In the genomic region with DNA sequence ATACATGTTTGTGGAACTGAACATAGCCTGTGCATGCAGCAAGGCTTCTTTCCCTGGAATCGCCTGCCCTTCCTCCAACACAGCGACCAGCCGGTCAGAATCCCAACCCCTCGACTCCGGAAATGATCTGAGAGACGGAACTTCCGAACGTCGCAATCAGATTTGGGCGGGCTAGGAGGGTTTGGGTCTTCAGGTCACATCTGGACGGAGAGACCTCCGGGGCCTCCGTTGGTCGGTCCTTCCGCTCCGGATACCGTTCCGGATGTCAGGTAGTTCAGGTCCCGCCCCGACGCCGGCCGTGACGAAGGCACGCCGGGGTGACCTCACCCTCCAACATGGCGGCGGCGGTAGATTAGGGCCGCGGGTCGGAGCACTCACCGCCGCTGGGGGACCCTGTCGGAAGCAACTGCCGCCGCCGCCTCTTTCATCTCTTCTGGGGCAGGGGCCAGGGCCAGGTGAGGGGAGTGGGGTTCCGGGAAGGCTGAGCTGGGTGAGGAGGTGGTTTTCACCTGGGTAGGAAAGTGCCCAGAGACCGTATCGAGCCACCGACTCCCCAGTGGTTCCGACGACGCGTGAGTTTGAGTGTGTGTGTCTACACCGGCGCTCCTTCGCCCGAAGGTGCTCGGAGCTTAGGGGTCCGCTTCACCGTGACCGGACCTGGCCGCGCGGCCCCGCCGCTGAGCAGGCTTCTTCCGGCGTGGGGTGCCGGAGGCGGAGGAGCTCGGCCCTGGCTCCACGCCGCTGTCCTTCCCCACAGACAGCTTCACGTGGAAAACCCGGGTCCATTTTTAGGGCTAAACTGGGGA, we compare ENCODE assay signal across 8 cellular contexts. TPM values are rescaled to one million over a fixed set of nuclear protein-coding genes. Genes with fewer than 3 reads are reported as not detected.
DNase-seq lines count a peak whose midpoint lies in the region; ATAC-seq and TF ChIP-seq lines count a peak whose summit lies in the region.

A gene with protein sequence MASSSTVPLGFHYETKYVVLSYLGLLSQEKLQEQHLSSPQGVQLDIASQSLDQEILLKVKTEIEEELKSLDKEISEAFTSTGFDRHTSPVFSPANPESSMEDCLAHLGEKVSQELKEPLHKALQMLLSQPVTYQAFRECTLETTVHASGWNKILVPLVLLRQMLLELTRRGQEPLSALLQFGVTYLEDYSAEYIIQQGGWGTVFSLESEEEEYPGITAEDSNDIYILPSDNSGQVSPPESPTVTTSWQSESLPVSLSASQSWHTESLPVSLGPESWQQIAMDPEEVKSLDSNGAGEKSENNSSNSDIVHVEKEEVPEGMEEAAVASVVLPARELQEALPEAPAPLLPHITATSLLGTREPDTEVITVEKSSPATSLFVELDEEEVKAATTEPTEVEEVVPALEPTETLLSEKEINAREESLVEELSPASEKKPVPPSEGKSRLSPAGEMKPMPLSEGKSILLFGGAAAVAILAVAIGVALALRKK (plus strand): TSS at position 326 of the 806 bp plus-strand sequence. CDS start 16,955 bp downstream, outside the sequence.

- H3K9ac ChIP-seq in SK-N-MC (ENCODE audit: insufficient read length) = peak within 1 kb of the TSS; percentile 92

- TF ChIP-seq CTCF in gastroesophageal sphincter (IDR thresholded peaks at IDR 0.05) (peak in 3 of 4 experiments; percentile 6 to 37 (median 19)), neutrophil (IDR thresholded peaks at IDR 0.05) (no peak), subcutaneous adipose tissue (IDR thresholded peaks at IDR 0.05; ENCODE audit: low read depth) (no peak)

- H3K36me3 Mint-ChIP-seq in activated naive CD4-positive, alpha-beta T cell treated with anti-CD3 and anti-CD28 coated beads, Interleukin-2, amount 10 ng/mL, durations not matched to agents 7 days and 5 days = peaks cover 13% of the 10 kb centered on the region

- H3K27me3 Mint-ChIP-seq in activated naive CD4-positive, alpha-beta T cell treated with anti-CD3 and anti-CD28 coated beads, Interleukin-2, amount 10 ng/mL, durations not matched to agents 7 days and 5 days = no peaks in the 10 kb centered on the region

- peaks cover 0 to 32% (median 8%) of the 10 kb centered on the region in 3 donors for H3K4me1 ChIP-seq in gastroesophageal sphincter
- peaks cover 43 to 45% of the 10 kb centered on the region in 2 experiments for H3K4me1 ChIP-seq in neutrophil (ENCODE audit: control insufficient read depth in 1 of 2, insufficient read depth in 1 of 2, low read depth in 1 of 2, low read length in 1 of 2)

- no CpG with 5 or more reads among the region's 68 CpGs for WGBS in gastroesophageal sphincter (ENCODE audit: low coverage in 1 of 2), 2 donors

- TF ChIP-seq EP300 in gastroesophageal sphincter (IDR thresholded peaks at IDR 0.05) = no peak

- peak within 1 kb of the TSS; percentile 91 for H3K4me3 ChIP-seq in SK-N-MC
- H3K4me3 ChIP-seq in gastroesophageal sphincter = peak within 1 kb of the TSS; percentile 74 to 88
- H3K4me3 ChIP-seq in neutrophil (ENCODE audit: low read depth in 1 of 2, low read length in 1 of 2) = peak within 1 kb of the TSS; percentile 71 to 87

- peaks cover 5% of the 10 kb centered on the region; the same call in 1 of the 2 replicates for H3K36me3 ChIP-seq in SK-N-MC (ENCODE audit: insufficient read depth, low read length)
- H3K36me3 ChIP-seq in gastroesophageal sphincter = no peaks in the 10 kb centered on the region
- H3K36me3 ChIP-seq in neutrophil = no peaks in the 10 kb centered on the region

- H3K27ac Mint-ChIP-seq in activated naive CD4-positive, alpha-beta T cell treated with anti-CD3 and anti-CD28 coated beads, Interleukin-2, amount 10 ng/mL, durations not matched to agents 7 days and 5 days = peak within 1 kb of the TSS; percentile 97

- H3K4me1 Mint-ChIP-seq in activated naive CD4-positive, alpha-beta T cell treated with anti-CD3 and anti-CD28 coated beads, Interleukin-2, amount 10 ng/mL, durations not matched to agents 7 days and 5 days = peaks cover 31% of the 10 kb centered on the region

- ATAC-seq in gastroesophageal sphincter = peak; percentile 98

- peak; percentile 93 for TF ChIP-seq POLR2A in gastroesophageal sphincter (IDR thresholded peaks at IDR 0.05)

- DNase-seq in GM04503 (ENCODE audit: low read depth) (peak; percentile 44), HEK293T (ENCODE audit: extremely low spot score) (peak; percentile 95), NAMALWA (ENCODE audit: low spot score) (peak; percentile 96), SK-N-MC (ENCODE audit: low read depth, low spot score) (no peak)
- DNase-seq in activated naive CD4-positive, alpha-beta T cell treated with anti-CD3 and anti-CD28 coated beads, Interleukin-2, amount 10 ng/mL, durations not matched to agents 7 days and 5 days = peak; percentile 95

- no peaks in the 10 kb centered on the region for H3K9me3 Mint-ChIP-seq in activated naive CD4-positive, alpha-beta T cell treated with anti-CD3 and anti-CD28 coated beads, Interleukin-2, amount 10 ng/mL, durations not matched to agents 7 days and 5 days

- H3K27me3 ChIP-seq in gastroesophageal sphincter = no peaks in the 10 kb centered on the region
- no peaks in the 10 kb centered on the region for H3K27me3 ChIP-seq in neutrophil

- peak within 1 kb of the TSS; percentile 92 for H3K4me3 Mint-ChIP-seq in activated naive CD4-positive, alpha-beta T cell treated with anti-CD3 and anti-CD28 coated beads, Interleukin-2, amount 10 ng/mL, durations not matched to agents 7 days and 5 days

- POLR2A ChIA-PET in HEK293T (lab: Yijun Ruan, JAX) = interaction anchor here (0.8 to 1.6 kb wide), 14 partner anchors 9 to 480 kb away, joined by 3 to 19 read pairs (median 4); no protein-coding TSS in a partner anchor

- CTCF ChIA-PET in HEK293T (lab: Yijun Ruan, JAX) = interaction anchor here (1.3 kb wide), 1 partner anchor 468 kb away, joined by 4 read pairs; no protein-coding TSS in a partner anchor
- CTCF ChIA-PET in activated naive CD4-positive, alpha-beta T cell treated with anti-CD3 and anti-CD28 coated beads, Interleukin-2, amount 10 ng/mL, durations not matched to agents 7 days and 5 days (lab: Charles Lee) = interaction anchor here (1.0 to 1.1 kb wide), 3 partner anchors 9 to 437 kb away, joined by 3 to 4 read pairs (median 3); no protein-coding TSS in a partner anchor

- H3K27ac ChIP-seq in SK-N-MC (peak within 1 kb of the TSS; percentile 90), gastroesophageal sphincter (peak within 1 kb of the TSS; percentile 95 to 99 (median 98)), neutrophil (peak within 1 kb of the TSS; percentile 89)

- H3K9me3 ChIP-seq in SK-N-MC (ENCODE audit: low read depth, low read length) (no peaks in the 10 kb centered on the region), gastroesophageal sphincter (no peaks in the 10 kb centered on the region), neutrophil (no peaks in the 10 kb centered on the region)

TF ChIP-seq in HEK293T, 16 proteins besides CTCF, POLR2A, EP300 and RAD21:
- no peak for TF ChIP-seq ZNF384 (IDR thresholded peaks at IDR 0.05)
- no peak for TF ChIP-seq FOXM1 (IDR thresholded peaks at IDR 0.05; ENCODE audit: borderline replicate concordance)
- TF ChIP-seq TARDBP (IDR thresholded peaks at IDR 0.05) = no peak
- TF ChIP-seq ARNT (IDR thresholded peaks at IDR 0.05) = no peak
- TF ChIP-seq FOXA1 (IDR thresholded peaks at IDR 0.05) = no peak
- no peak for TF ChIP-seq HDGF (IDR thresholded peaks at IDR 0.05; ENCODE audit: borderline replicate concordance)
- peak; percentile 23; the same call in 1 of the 2 replicates for TF ChIP-seq LEF1 (IDR thresholded peaks at IDR 0.05; ENCODE audit: borderline replicate concordance)
- peak; percentile 68 for TF ChIP-seq ELF4 (IDR thresholded peaks at IDR 0.05)
- no peak for TF ChIP-seq SP1 (IDR thresholded peaks at IDR 0.05)
- no peak for TF ChIP-seq SUZ12 (IDR thresholded peaks at IDR 0.05)
- peak; percentile 63 for TF ChIP-seq L3MBTL2 (conservative IDR thresholded peaks at IDR 0.05)
- TF ChIP-seq BHLHE40 (IDR thresholded peaks at IDR 0.05; ENCODE audit: borderline replicate concordance) = no peak
- TF ChIP-seq FOXK2 (IDR thresholded peaks at IDR 0.05) = no peak
- no peak for TF ChIP-seq CTBP1 (IDR thresholded peaks at IDR 0.05; ENCODE audit: borderline replicate concordance)
- TF ChIP-seq NFRKB (IDR thresholded peaks at IDR 0.05) = peak; percentile 86
- TF ChIP-seq PKNOX1 (IDR thresholded peaks at IDR 0.05) = peak; percentile 14; the same call in 1 of the 2 replicates

RNA-seq across cellular contexts. Expression of the gene that starts here (rescaled TPM):
- 100 to 1,000 TPM in 2 of 4 donors, 10 to 100 TPM in 2; 68.5 to 193 (median 131) TPM for total RNA-seq in gastroesophageal sphincter
- 100 to 1,000 TPM in 3 of 4 donors, 10 to 100 TPM in 1; 65.9 to 205 (median 143) TPM for total RNA-seq in subcutaneous adipose tissue

Comparison
In these comparisons a context has a peak if more than half of its experiments do, and no peak if none do; other contexts are left out.
1. CTCF ChIP-seq: peak in gastroesophageal sphincter (3 of 4); none in neutrophil (single experiment) and subcutaneous adipose tissue (single experiment).
2. Peak in every context shown above with its lines, with median percentiles within 50 percentile points of each other: H3K27ac ChIP-seq and H3K4me3 ChIP-seq.